Comparison of ENCODE assay signal across 18 cellular contexts in the genomic region with DNA sequence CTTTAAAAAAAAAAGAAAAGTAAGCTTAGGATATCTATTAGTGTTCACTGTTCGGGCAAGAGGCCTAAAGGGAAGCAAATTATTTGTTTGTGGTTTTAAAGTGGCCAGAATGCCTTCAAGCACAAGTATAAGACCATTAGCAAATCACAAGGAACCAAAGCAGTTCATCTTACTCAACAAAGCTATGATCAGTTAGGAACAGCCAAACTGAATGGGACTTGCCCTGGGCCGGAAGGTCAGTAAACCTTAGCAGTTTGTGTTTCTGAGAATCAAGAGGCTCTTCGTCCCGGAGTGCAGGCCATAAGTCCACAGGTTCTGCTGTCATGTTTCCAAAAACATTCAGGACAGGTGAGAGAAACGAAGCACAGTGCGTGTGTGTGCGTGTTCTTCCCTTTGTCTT. TPM values are rescaled to one million over a fixed set of nuclear protein-coding genes. Genes with fewer than 3 reads are reported as not detected.
DNase-seq lines count a peak whose midpoint lies in the region; ATAC-seq and TF ChIP-seq lines count a peak whose summit lies in the region.
"Had no signal": no experiment of that assay in that cellular context is flagged by ENCODE, and none has a peak within 500 bp of the region (broad histone marks: within the 10 kb centered on the region; RNA-seq: fewer than 3 reads in every experiment).

No MANE protein-coding gene starts in this region.

- H3K36me3 Mint-ChIP-seq in MCF 10A (ENCODE audit: insufficient read depth, unreplicated experiment) (peaks cover 45% of the 10 kb centered on the region), T-helper 17 cell (ENCODE audit: low read depth) (peaks cover 5% of the 10 kb centered on the region)
- H3K36me3 Mint-ChIP-seq in stimulated activated effector memory CD8-positive, alpha-beta T cell treated with anti-CD3 and anti-CD28 coated beads, Interleukin-12 subunit alpha, Interleukin-12 subunit beta, amount 100 ng/mL, for 72 hours: peaks cover 21% of the 10 kb centered on the region

- peaks cover 86% of the 10 kb centered on the region for H3K79me2 ChIP-seq in mammary epithelial cell (ENCODE audit: insufficient read depth, low read length)

- CTCF ChIA-PET in MCF 10A (lab: Yijun Ruan, JAX): interaction anchor here (0.6 to 0.7 kb wide), 2 partner anchors 80 to 247 kb away, joined by 3 to 6 read pairs; no protein-coding TSS in a partner anchor
- CTCF ChIA-PET in mammary epithelial cell (lab: Charles Lee; ENCODE audit: low non-redundant PET): no interaction called here

- H3K27ac ChIP-seq in mammary epithelial cell (ENCODE audit: insufficient read depth, low read depth, low read length): no peak overlapping the region
- H3K27ac ChIP-seq: A549, GM23248, neutrophil, WERI-Rb-1 had no signal

- TF ChIP-seq CTCF in MCF 10A (IDR thresholded peaks at IDR 0.05; ENCODE audit: unreplicated experiment) (no peak), mammary epithelial cell (conservative IDR thresholded peaks at IDR 0.05 in 1 of 2, IDR thresholded peaks at IDR 0.05 in 1 of 2; ENCODE audit: extremely low read depth in 1 of 2, insufficient read depth in 1 of 2, low read depth in 1 of 2, low read length in 2 of 2) (no peak)

- no peak overlapping the region for H3K4me3 ChIP-seq in mammary epithelial cell (replicated peaks in 1 of 3; ENCODE audit: insufficient read depth in 1 of 3, low read depth in 2 of 3, low read length in 3 of 3)
- H3K4me3 ChIP-seq: A549, GM23248 had no signal

- ATAC-seq in T-helper 17 cell: no peak
- ATAC-seq in stimulated activated effector memory CD8-positive, alpha-beta T cell treated with anti-CD3 and anti-CD28 coated beads, Interleukin-12 subunit alpha, Interleukin-12 subunit beta, amount 100 ng/mL, for 72 hours: no peak
- ATAC-seq: A549, left ventricle myocardium superior had no signal

- peaks cover 36% of the 10 kb centered on the region for H3K4me1 Mint-ChIP-seq in MCF 10A (ENCODE audit: insufficient read depth, unreplicated experiment)
- H3K4me1 Mint-ChIP-seq in T-helper 17 cell: peaks cover 45% of the 10 kb centered on the region
- peaks cover 53% of the 10 kb centered on the region for H3K4me1 Mint-ChIP-seq in stimulated activated effector memory CD8-positive, alpha-beta T cell treated with anti-CD3 and anti-CD28 coated beads, Interleukin-12 subunit alpha, Interleukin-12 subunit beta, amount 100 ng/mL, for 72 hours

- WGBS in mammary epithelial cell (ENCODE audit: low coverage, missing lambda C conversion rate): 81% methylated on average over 7 of the region's 7 CpGs

- DNase-seq in MCF 10A (ENCODE audit: unreplicated experiment) (no peak), mammary epithelial cell (no peak), T-helper 17 cell (no peak), islet precursor cell (peak; percentile 70), KBM-7 (no peak), SIG-M5 treated with dmso at 0.1 percent for 504 hours (lab: John Stamatoyannopoulos, UW; ENCODE audit: unreplicated experiment) (no peak), LoVo (ENCODE audit: low spot score) (no peak)
- DNase-seq in stimulated activated effector memory CD8-positive, alpha-beta T cell treated with anti-CD3 and anti-CD28 coated beads, Interleukin-12 subunit alpha, Interleukin-12 subunit beta, amount 100 ng/mL, for 72 hours (ENCODE audit: low spot score in 2 of 2): no peak
- DNase-seq: CD4-positive, alpha-beta memory T cell; EL; GM23248; left ventricle myocardium superior; NCI-H774; SW 1271; trophoblast cell; WERI-Rb-1 had no signal

- intact Hi-C loops in MCF 10A (cut with micrococcal nuclease) (no loop called here), mammary epithelial cell (cut with micrococcal nuclease) (no loop called here)

- no peaks in the 10 kb centered on the region for H3K36me3 ChIP-seq in mammary epithelial cell (ENCODE audit: insufficient read depth, low read length)
- H3K36me3 ChIP-seq: neutrophil, WERI-Rb-1 had no signal

- H3K27me3 ChIP-seq in mammary epithelial cell (ENCODE audit: insufficient read depth, low read length): no peaks in the 10 kb centered on the region
- H3K27me3 ChIP-seq: neutrophil had no signal

- POLR2A ChIA-PET in MCF 10A (lab: Yijun Ruan, JAX): interaction anchor here (0.5 to 1.3 kb wide), 2 partner anchors 10 to 41 kb away, joined by 3 to 5 read pairs; no protein-coding TSS in a partner anchor

- H3K9me3 ChIP-seq in mammary epithelial cell (replicated peaks; ENCODE audit: insufficient read depth, low read length) (no peaks in the 10 kb centered on the region), T-helper 17 cell (ENCODE audit: control insufficient read depth, low read length, poor library complexity, severe bottlenecking) (no peaks in the 10 kb centered on the region)
- H3K9me3 ChIP-seq: A549, neutrophil had no signal

- no peak overlapping the region for H3K9ac ChIP-seq in mammary epithelial cell (ENCODE audit: insufficient read depth, low read length)
- H3K9ac ChIP-seq: GM23248 had no signal

- dilution Hi-C loops in mammary epithelial cell (cut with HindIII; ENCODE audit: low sequenced_read_pairs): no loop called here

- in situ Hi-C loops in mammary epithelial cell (cut with MboI; ENCODE audit: low sequenced_read_pairs in 2 of 2) (no loop called here), KBM-7 (cut with MboI; ENCODE audit: low pct_unique_long_range_greater_than_20kb, low sequenced_read_pairs) (no loop called here)

- no peak overlapping the region for H3K4me3 Mint-ChIP-seq in MCF 10A (ENCODE audit: unreplicated experiment)
- H3K4me3 Mint-ChIP-seq in T-helper 17 cell: no peak overlapping the region
- H3K4me3 Mint-ChIP-seq in stimulated activated effector memory CD8-positive, alpha-beta T cell treated with anti-CD3 and anti-CD28 coated beads, Interleukin-12 subunit alpha, Interleukin-12 subunit beta, amount 100 ng/mL, for 72 hours: no peak overlapping the region

- H3K9me3 Mint-ChIP-seq in MCF 10A (ENCODE audit: unreplicated experiment): no peaks in the 10 kb centered on the region
- H3K9me3 Mint-ChIP-seq in stimulated activated effector memory CD8-positive, alpha-beta T cell treated with anti-CD3 and anti-CD28 coated beads, Interleukin-12 subunit alpha, Interleukin-12 subunit beta, amount 100 ng/mL, for 72 hours: no peaks in the 10 kb centered on the region
- H3K9me3 Mint-ChIP-seq: CD4-positive, alpha-beta memory T cell had no signal

- H3K4me1 ChIP-seq in mammary epithelial cell (ENCODE audit: insufficient read depth, low read length): peaks cover 8% of the 10 kb centered on the region

- no peaks in the 10 kb centered on the region for H4K20me1 ChIP-seq in mammary epithelial cell (ENCODE audit: insufficient read depth, low read length)

- no peaks in the 10 kb centered on the region for H3K27me3 Mint-ChIP-seq in MCF 10A (ENCODE audit: insufficient read depth, unreplicated experiment)
- H3K27me3 Mint-ChIP-seq in T-helper 17 cell: no peaks in the 10 kb centered on the region
- H3K27me3 Mint-ChIP-seq: CD4-positive, alpha-beta memory T cell had no signal

- peak overlapping the region; percentile 23 for H3K27ac Mint-ChIP-seq in MCF 10A (ENCODE audit: low read depth, unreplicated experiment)
- H3K27ac Mint-ChIP-seq in T-helper 17 cell: peak overlapping the region; percentile 97
- H3K27ac Mint-ChIP-seq in stimulated activated effector memory CD8-positive, alpha-beta T cell treated with anti-CD3 and anti-CD28 coated beads, Interleukin-12 subunit alpha, Interleukin-12 subunit beta, amount 100 ng/mL, for 72 hours: peak overlapping the region; percentile 80

- no peak overlapping the region for H2AFZ ChIP-seq in mammary epithelial cell (ENCODE audit: low read depth, low read length)
- H2AFZ ChIP-seq: GM23248 had no signal

- BruUV-seq in MCF 10A (replicated peaks; lab: Mats Ljungman, UMichigan): no TSS peak
- no TSS peak for BruUV-seq in mammary epithelial cell (replicated peaks; lab: Mats Ljungman, UMichigan)

- H3K4me2 ChIP-seq in mammary epithelial cell (ENCODE audit: insufficient read depth, low read depth, low read length): no peak overlapping the region
- H3K4me2 ChIP-seq: A549 had no signal

RNA-seq across cellular contexts. Expression of gene FBXW4, which starts 4.5 kb away (rescaled TPM):
- total RNA-seq in MCF 10A (2022): 52.1 and 63.7 TPM in 2 replicates
- total RNA-seq in mammary epithelial cell: 10 to 100 TPM; 34.7 to 39.5 TPM
- polyA plus RNA-seq in mammary epithelial cell: 22.0 TPM
- polyA minus RNA-seq in mammary epithelial cell: 99.3 TPM
- 10 to 100 TPM; 64.5 to 74.1 TPM for total RNA-seq in T-helper 17 cell

Comparison
In these comparisons a context has a peak if more than half of its experiments do, and no peak if none do; other contexts are left out.
1. H3K27ac Mint-ChIP-seq: peak in every context shown above with its lines; median percentile 97 in T-helper 17 cell; 80 in stimulated activated effector memory CD8-positive, alpha-beta T cell treated with anti-CD3 and anti-CD28 coated beads, Interleukin-12 subunit alpha, Interleukin-12 subunit beta, amount 100 ng/mL, for 72 hours; 23 in MCF 10A.